Comparison of ENCODE assay signal across 28 cellular contexts in genomic region chr7:98674461-98674860, GRCh38. TPM values are rescaled to one million over a fixed set of nuclear protein-coding genes. Genes with fewer than 3 reads are reported as not detected.
"Had no signal": no experiment of that assay in that cellular context is flagged by ENCODE, and none has a peak within 500 bp of the region (broad histone marks: within the 10 kb centered on the region; RNA-seq: fewer than 3 reads in every experiment).

No MANE protein-coding gene starts in this region.

- DNase-seq: cortex of kidney; effector memory CD8-positive, alpha-beta T cell; erythroblast; esophagus squamous epithelium; foreskin melanocyte; glutamatergic neuron; heart right ventricle; hippocampal formation; left cardiac atrium; left lung; mesendoderm; midbrain; naive thymus-derived CD4-positive, alpha-beta T cell; nucleus accumbens; ovary; posterior cingulate gyrus; right lobe of liver; small intestine; stimulated activated CD4-positive, alpha-beta T cell treated with anti-CD3 and anti-CD28 coated beads, Interleukin-15, amount 100 ng/mL, for 24 hours; stimulated activated CD4-positive, alpha-beta T cell treated with anti-CD3 and anti-CD28 coated beads, Interleukin-2, amount 100 ng/mL, for 48 hours; stimulated activated naive B cell treated with anti-CD40 and anti-IgM and Interleukin-4, amounts not matched to agents 10 μg/mL and 1 μg/mL and 100 μg/mL, for 72 hours; uterus had no signal

- H3K4me1 Mint-ChIP-seq: naive thymus-derived CD4-positive, alpha-beta T cell; neural progenitor cell; stimulated activated naive B cell treated with anti-CD40 and anti-IgM and Interleukin-4, amounts not matched to agents 10 μg/mL and 1 μg/mL and 100 μg/mL, for 72 hours had no signal

- H3K36me3 ChIP-seq: esophagus squamous epithelium, heart right ventricle, left lung, neural progenitor cell, ovary, right lobe of liver, thoracic aorta, tibial nerve, upper lobe of left lung, uterus had no signal

- H3K27ac Mint-ChIP-seq: effector memory CD8-positive, alpha-beta T cell; naive thymus-derived CD4-positive, alpha-beta T cell; nephron; neural progenitor cell; stimulated activated naive B cell treated with anti-CD40 and anti-IgM and Interleukin-4, amounts not matched to agents 10 μg/mL and 1 μg/mL and 100 μg/mL, for 72 hours; stimulated activated naive CD8-positive, alpha-beta T cell treated with anti-CD3 and anti-CD28 coated beads, Interleukin-15, Interleukin-2, amounts not matched to agents 100 ng/mL and 50 ng/mL, for 24 hours had no signal

- H3K4me3 Mint-ChIP-seq: effector memory CD8-positive, alpha-beta T cell; naive thymus-derived CD4-positive, alpha-beta T cell; nephron; neural progenitor cell; stimulated activated naive B cell treated with anti-CD40 and anti-IgM and Interleukin-4, amounts not matched to agents 10 μg/mL and 1 μg/mL and 100 μg/mL, for 72 hours; stimulated activated naive CD8-positive, alpha-beta T cell treated with anti-CD3 and anti-CD28 coated beads, Interleukin-15, Interleukin-2, amounts not matched to agents 100 ng/mL and 50 ng/mL, for 24 hours had no signal

- H3K36me3 Mint-ChIP-seq: neural progenitor cell had no signal

- H3K4me3 ChIP-seq: esophagus squamous epithelium, heart right ventricle, left lung, neural progenitor cell, ovary, right lobe of liver, thoracic aorta, tibial nerve, upper lobe of left lung, uterus had no signal

- H3K27me3 ChIP-seq: left lung, neural progenitor cell, ovary, right lobe of liver, tibial nerve, upper lobe of left lung, uterus had no signal

- H3K9me3 Mint-ChIP-seq: stimulated activated naive CD8-positive, alpha-beta T cell treated with anti-CD3 and anti-CD28 coated beads, Interleukin-15, Interleukin-2, amounts not matched to agents 100 ng/mL and 50 ng/mL, for 24 hours had no signal

RNA-seq across cellular contexts. Expression of gene NPTX2, which starts 57.4 kb away (rescaled TPM):
- polyA plus RNA-seq: naive thymus-derived CD4-positive, alpha-beta T cell had no signal
